14 cellular contexts compared by ENCODE assay signal in the genomic region with DNA sequence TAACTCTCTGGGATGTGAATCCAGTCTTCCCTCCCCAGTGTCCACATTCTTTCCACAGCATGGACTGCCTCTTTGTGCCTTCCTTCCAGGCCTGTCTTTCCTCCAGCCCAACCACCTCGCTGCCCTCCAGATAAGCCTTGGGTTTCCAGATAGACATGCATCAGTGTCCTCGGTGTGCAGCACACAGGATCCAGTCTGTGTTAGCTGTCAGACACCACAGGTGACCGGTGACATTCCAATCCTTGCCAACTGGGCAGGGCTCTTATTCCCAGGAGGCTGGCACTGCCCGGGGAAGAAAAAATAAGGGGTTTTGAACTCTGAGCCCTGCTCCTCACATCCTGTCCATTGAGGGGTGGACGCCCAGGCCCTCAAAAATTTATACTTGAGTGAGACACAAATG. TPM values are rescaled to one million over a fixed set of nuclear protein-coding genes. Genes with fewer than 3 reads are reported as not detected.
DNase-seq lines count a peak whose midpoint lies in the region; ATAC-seq and TF ChIP-seq lines count a peak whose summit lies in the region.
"Had no signal": no experiment of that assay in that cellular context is flagged by ENCODE, and none has a peak within 500 bp of the region (broad histone marks: within the 10 kb centered on the region; RNA-seq: fewer than 3 reads in every experiment).

No MANE protein-coding gene starts in this region.

- WGBS in heart left ventricle, 4 donors = 45 to 57% (median 52%) methylated on average over 4 to 5 of the region's 5 CpGs
- WGBS in heart right ventricle, 2 donors = 50 to 54% methylated on average over 5 of the region's 5 CpGs

- H3K4me3 ChIP-seq in heart left ventricle = no peak overlapping the region
- H3K4me3 ChIP-seq in heart right ventricle = no peak overlapping the region
- H3K4me3 ChIP-seq in parathyroid adenoma (ENCODE audit: low read depth, low read length) = no peak overlapping the region
- no peak overlapping the region for H3K4me3 ChIP-seq in breast epithelium
- H3K4me3 ChIP-seq in BE2C (ENCODE audit: low read depth, low read length) = no peak overlapping the region

- H3K27me3 ChIP-seq in heart left ventricle (peaks cover 0 to 14% (median 2%) of the 10 kb centered on the region in 9 donors), heart right ventricle (peaks cover 0 to 23% (median 6%) of the 10 kb centered on the region in 7 donors), parathyroid adenoma (ENCODE audit: control insufficient read depth, insufficient read depth, low read length) (no peaks in the 10 kb centered on the region), breast epithelium (peaks cover 0 to under 1% of the 10 kb centered on the region in 2 donors), BE2C (no peaks in the 10 kb centered on the region; the same call in 1 of the 2 replicates)

- no peak overlapping the region for H3K9ac ChIP-seq in parathyroid adenoma

- no peaks in the 10 kb centered on the region for H3K9me3 ChIP-seq in heart left ventricle
- no peaks in the 10 kb centered on the region for H3K9me3 ChIP-seq in heart right ventricle
- no peaks in the 10 kb centered on the region for H3K9me3 ChIP-seq in parathyroid adenoma (ENCODE audit: control insufficient read depth, low read length)
- no peaks in the 10 kb centered on the region for H3K9me3 ChIP-seq in breast epithelium
- H3K9me3 ChIP-seq in BE2C = no peaks in the 10 kb centered on the region
- H3K9me3 ChIP-seq: Caco-2 had no signal

- H3K27ac ChIP-seq in heart left ventricle (no peak overlapping the region), heart right ventricle (no peak overlapping the region), parathyroid adenoma (no peak overlapping the region), breast epithelium (no peak overlapping the region)
- H3K27ac ChIP-seq: C4-2B had no signal

- TF ChIP-seq CTCF in heart left ventricle (IDR thresholded peaks at IDR 0.05) (no peak), heart right ventricle (IDR thresholded peaks at IDR 0.05) (no peak), parathyroid adenoma (IDR thresholded peaks at IDR 0.05) (no peak), breast epithelium (IDR thresholded peaks at IDR 0.05) (no peak), BE2C (IDR thresholded peaks at IDR 0.05; ENCODE audit: low read depth, low read length) (no peak)

- H3K4me1 ChIP-seq in heart left ventricle (peaks cover 0 to 22% (median 16%) of the 10 kb centered on the region in 12 donors), heart right ventricle (peaks cover 3 to 22% (median 16%) of the 10 kb centered on the region in 9 donors), parathyroid adenoma (peaks cover 7% of the 10 kb centered on the region), breast epithelium (no peaks in the 10 kb centered on the region), BE2C (no peaks in the 10 kb centered on the region)

- no peaks in the 10 kb centered on the region for H3K36me3 ChIP-seq in heart left ventricle
- no peaks in the 10 kb centered on the region for H3K36me3 ChIP-seq in heart right ventricle
- H3K36me3 ChIP-seq in parathyroid adenoma (ENCODE audit: control insufficient read depth, insufficient read depth, low read length) = no peaks in the 10 kb centered on the region
- H3K36me3 ChIP-seq in breast epithelium = no peaks in the 10 kb centered on the region
- H3K36me3 ChIP-seq in BE2C = no peaks in the 10 kb centered on the region

- DNase-seq in heart left ventricle (peak in 1 of 5 donors; percentile 39), heart right ventricle (no peak), left lobe of liver (ENCODE audit: low spot score) (peak; percentile 73), breast epithelium (ENCODE audit: low spot score in 2 of 2) (no peak), NCI-H1694 (lab: John Stamatoyannopoulos, UW) (no peak), BE2C (no peak)
- DNase-seq: ACHN; Caco-2; CD4-positive, alpha-beta T cell; H9 had no signal

- H3K4me2 ChIP-seq in parathyroid adenoma (ENCODE audit: low read length) = no peak overlapping the region

- TF ChIP-seq POLR2A in heart left ventricle (IDR thresholded peaks at IDR 0.05) = no peak
- TF ChIP-seq POLR2A in breast epithelium (IDR thresholded peaks at IDR 0.05) = no peak

- ATAC-seq in heart left ventricle (peak in 3 of 4 donors; percentile 46 to 68 (median 48)), heart right ventricle (peak in 5 of 8 donors; percentile 16 to 75 (median 47)), left lobe of liver (peak; percentile 72)

- H3K79me2 ChIP-seq in parathyroid adenoma = no peaks in the 10 kb centered on the region

- H2AFZ ChIP-seq in parathyroid adenoma = peak overlapping the region; percentile 28

- intact Hi-C loops in heart left ventricle (cut with DNase I) = no loop called here
- intact Hi-C loops in heart right ventricle (cut with DNase I) = no loop called here
- intact Hi-C loops in breast epithelium (cut with DNase I; ENCODE audit: low total_unique reads) = no loop called here

RNA-seq across cellular contexts. Expression of gene SLC6A1, which starts 6.0 kb away (rescaled TPM):
- total RNA-seq in heart left ventricle = 1 to 10 TPM in 7 of 9 donors, under 1 TPM in 2; 0.40 to 3.1 (median 1.2) TPM
- 1 to 10 TPM in 1 of 2 donors, under 1 TPM in 1; 0.65 to 1.6 TPM for polyA plus RNA-seq in heart left ventricle
- total RNA-seq in heart right ventricle = 1 to 10 TPM in 6 of 10 donors, under 1 TPM in 4; 0.55 to 2.5 (median 1.7) TPM
- 1 to 10 TPM in 1 of 2 donors, under 1 TPM in 1; 0.55 to 2.7 TPM for polyA plus RNA-seq in heart right ventricle
- 64.8 TPM for total RNA-seq in left lobe of liver
- under 1 TPM; under 0.01 to 0.32 (median 0.29) TPM for total RNA-seq in breast epithelium
- polyA plus RNA-seq in BE2C (2012; ENCODE audit: insufficient read depth, insufficient read length, low read depth) = 0.25 TPM
- total RNA-seq: Caco-2; CD4-positive, alpha-beta T cell; H9; HT-29 had no signal
- polyA plus RNA-seq: BJ had no signal

Comparison
In these comparisons a context has a peak if more than half of its experiments do, and no peak if none do; other contexts are left out.
1. RNA of gene SLC6A1, which starts 6.0 kb away (total RNA-seq): 64.8 TPM in left lobe of liver (single experiment); 0.55 to 2.5 TPM in heart right ventricle, 0.40 to 3.1 TPM in heart left ventricle and under 0.01 to 0.32 TPM in breast epithelium; every median in the first group is over 10 times any median in the second.
2. Peak in every context shown above with its lines, with median percentiles within 50 percentile points of each other: ATAC-seq.